Comparison of ENCODE assay signal across 2 cellular contexts in the genomic region with DNA sequence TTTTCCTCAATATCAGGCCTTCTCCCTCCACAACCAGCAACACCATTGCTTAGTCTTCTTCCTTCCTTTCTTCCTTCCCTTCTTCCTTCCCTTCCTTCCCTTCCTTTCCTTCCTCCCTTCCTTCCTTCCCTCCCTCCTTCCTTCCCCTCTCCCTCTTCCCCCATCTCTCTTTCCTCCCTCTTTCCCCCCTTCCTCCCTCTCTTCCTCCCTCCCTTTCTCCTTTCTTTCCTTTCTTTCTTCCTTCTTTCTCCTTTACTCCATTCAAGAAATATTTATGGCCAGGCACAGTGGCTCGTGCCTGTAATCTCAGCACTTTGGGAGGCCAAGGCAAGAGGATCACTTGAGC.
TF ChIP-seq lines count a peak whose summit lies in the region.

No MANE protein-coding gene starts in this region.

TF ChIP-seq in HCT116, 20 proteins besides CTCF, POLR2A, EP300 and RAD21 (continued from another document):
- TF ChIP-seq, protein P1, sequence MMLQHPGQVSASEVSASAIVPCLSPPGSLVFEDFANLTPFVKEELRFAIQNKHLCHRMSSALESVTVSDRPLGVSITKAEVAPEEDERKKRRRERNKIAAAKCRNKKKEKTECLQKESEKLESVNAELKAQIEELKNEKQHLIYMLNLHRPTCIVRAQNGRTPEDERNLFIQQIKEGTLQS (IDR thresholded peaks at IDR 0.05), result no peak
- TF ChIP-seq EGR1 (IDR thresholded peaks at IDR 0.05; ENCODE audit: low read depth) (no peak), CBX3 (IDR thresholded peaks at IDR 0.05; ENCODE audit: low read depth) (no peak), EZH2phosphoT487 (IDR thresholded peaks at IDR 0.05; ENCODE audit: borderline replicate concordance) (no peak), SRF (IDR thresholded peaks at IDR 0.05; ENCODE audit: low read depth) (no peak)
- TF ChIP-seq, protein P2, sequence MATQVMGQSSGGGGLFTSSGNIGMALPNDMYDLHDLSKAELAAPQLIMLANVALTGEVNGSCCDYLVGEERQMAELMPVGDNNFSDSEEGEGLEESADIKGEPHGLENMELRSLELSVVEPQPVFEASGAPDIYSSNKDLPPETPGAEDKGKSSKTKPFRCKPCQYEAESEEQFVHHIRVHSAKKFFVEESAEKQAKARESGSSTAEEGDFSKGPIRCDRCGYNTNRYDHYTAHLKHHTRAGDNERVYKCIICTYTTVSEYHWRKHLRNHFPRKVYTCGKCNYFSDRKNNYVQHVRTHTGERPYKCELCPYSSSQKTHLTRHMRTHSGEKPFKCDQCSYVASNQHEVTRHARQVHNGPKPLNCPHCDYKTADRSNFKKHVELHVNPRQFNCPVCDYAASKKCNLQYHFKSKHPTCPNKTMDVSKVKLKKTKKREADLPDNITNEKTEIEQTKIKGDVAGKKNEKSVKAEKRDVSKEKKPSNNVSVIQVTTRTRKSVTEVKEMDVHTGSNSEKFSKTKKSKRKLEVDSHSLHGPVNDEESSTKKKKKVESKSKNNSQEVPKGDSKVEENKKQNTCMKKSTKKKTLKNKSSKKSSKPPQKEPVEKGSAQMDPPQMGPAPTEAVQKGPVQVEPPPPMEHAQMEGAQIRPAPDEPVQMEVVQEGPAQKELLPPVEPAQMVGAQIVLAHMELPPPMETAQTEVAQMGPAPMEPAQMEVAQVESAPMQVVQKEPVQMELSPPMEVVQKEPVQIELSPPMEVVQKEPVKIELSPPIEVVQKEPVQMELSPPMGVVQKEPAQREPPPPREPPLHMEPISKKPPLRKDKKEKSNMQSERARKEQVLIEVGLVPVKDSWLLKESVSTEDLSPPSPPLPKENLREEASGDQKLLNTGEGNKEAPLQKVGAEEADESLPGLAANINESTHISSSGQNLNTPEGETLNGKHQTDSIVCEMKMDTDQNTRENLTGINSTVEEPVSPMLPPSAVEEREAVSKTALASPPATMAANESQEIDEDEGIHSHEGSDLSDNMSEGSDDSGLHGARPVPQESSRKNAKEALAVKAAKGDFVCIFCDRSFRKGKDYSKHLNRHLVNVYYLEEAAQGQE (IDR thresholded peaks at IDR 0.05; ENCODE audit: low read depth), result no peak
TF ChIP-seq in HCT116: peak in this region for 0.

TF ChIP-seq in GM12878, 131 proteins besides CTCF, POLR2A, EP300 and RAD21 (continued from another document):
- TF ChIP-seq, protein P3, sequence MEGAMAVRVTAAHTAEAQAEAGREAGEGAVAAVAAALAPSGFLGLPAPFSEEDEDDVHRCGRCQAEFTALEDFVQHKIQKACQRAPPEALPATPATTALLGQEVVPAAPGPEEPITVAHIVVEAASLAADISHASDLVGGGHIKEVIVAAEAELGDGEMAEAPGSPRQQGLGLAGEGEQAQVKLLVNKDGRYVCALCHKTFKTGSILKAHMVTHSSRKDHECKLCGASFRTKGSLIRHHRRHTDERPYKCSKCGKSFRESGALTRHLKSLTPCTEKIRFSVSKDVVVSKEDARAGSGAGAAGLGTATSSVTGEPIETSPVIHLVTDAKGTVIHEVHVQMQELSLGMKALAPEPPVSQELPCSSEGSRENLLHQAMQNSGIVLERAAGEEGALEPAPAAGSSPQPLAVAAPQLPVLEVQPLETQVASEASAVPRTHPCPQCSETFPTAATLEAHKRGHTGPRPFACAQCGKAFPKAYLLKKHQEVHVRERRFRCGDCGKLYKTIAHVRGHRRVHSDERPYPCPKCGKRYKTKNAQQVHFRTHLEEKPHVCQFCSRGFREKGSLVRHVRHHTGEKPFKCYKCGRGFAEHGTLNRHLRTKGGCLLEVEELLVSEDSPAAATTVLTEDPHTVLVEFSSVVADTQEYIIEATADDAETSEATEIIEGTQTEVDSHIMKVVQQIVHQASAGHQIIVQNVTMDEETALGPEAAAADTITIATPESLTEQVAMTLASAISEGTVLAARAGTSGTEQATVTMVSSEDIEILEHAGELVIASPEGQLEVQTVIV (IDR thresholded peaks at IDR 0.05; ENCODE audit: borderline replicate concordance, partially characterized antibody), result peak; percentile 13
- TF ChIP-seq HDGF (IDR thresholded peaks at IDR 0.05) (0 out of 2 replicates have a peak, but pooled peaks have one; percentile 23), SIN3A (IDR thresholded peaks at IDR 0.05; ENCODE audit: low read depth, low read length) (no peak), NBN (IDR thresholded peaks at IDR 0.05) (0 out of 2 replicates have a peak, but pooled peaks have one; percentile 51), SPI1 (IDR thresholded peaks at IDR 0.05; ENCODE audit: borderline replicate concordance, insufficient read depth, low read depth, low read length) (no peak)
- TF ChIP-seq, protein P4, sequence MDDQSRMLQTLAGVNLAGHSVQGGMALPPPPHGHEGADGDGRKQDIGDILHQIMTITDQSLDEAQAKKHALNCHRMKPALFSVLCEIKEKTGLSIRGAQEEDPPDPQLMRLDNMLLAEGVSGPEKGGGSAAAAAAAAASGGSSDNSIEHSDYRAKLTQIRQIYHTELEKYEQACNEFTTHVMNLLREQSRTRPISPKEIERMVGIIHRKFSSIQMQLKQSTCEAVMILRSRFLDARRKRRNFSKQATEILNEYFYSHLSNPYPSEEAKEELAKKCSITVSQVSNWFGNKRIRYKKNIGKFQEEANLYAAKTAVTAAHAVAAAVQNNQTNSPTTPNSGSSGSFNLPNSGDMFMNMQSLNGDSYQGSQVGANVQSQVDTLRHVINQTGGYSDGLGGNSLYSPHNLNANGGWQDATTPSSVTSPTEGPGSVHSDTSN (IDR thresholded peaks at IDR 0.05; ENCODE audit: insufficient replicate concordance, low read depth, low read length), result no peak
